11 cellular contexts compared by ENCODE assay signal in genomic region chr5:178642351-178642909, GRCh38. TPM values are rescaled to one million over a fixed set of nuclear protein-coding genes. Genes with fewer than 3 reads are reported as not detected.
DNase-seq lines count a peak whose midpoint lies in the region; ATAC-seq and TF ChIP-seq lines count a peak whose summit lies in the region.
"Had no signal": no experiment of that assay in that cellular context is flagged by ENCODE, and none has a peak within 500 bp of the region (broad histone marks: within the 10 kb centered on the region; RNA-seq: fewer than 3 reads in every experiment).

No MANE protein-coding gene starts in this region.

- H3K27me3 ChIP-seq in smooth muscle cell (ENCODE audit: low read depth) (no peaks in the 10 kb centered on the region), tibial artery (no peaks in the 10 kb centered on the region)
- H3K27me3 ChIP-seq: stomach had no signal

- H3K4me3 ChIP-seq in epithelial cell of proximal tubule (ENCODE audit: low read depth, low read length) (no peak overlapping the region), smooth muscle cell (no peak overlapping the region), tibial artery (no peak overlapping the region)
- H3K4me3 ChIP-seq: stomach had no signal

- peak overlapping the region; percentile 30 for H3K4me2 ChIP-seq in smooth muscle cell

- peak; percentile 100 for DNase-seq in H4 (ENCODE audit: low spot score)
- DNase-seq in RPMI7951 (ENCODE audit: low read depth): peak; percentile 100
- DNase-seq in epithelial cell of proximal tubule (ENCODE audit: low read depth): peak; percentile 45
- no peak for DNase-seq in smooth muscle cell (lab: John Stamatoyannopoulos, UW; ENCODE audit: unreplicated experiment)
- DNase-seq in tibial artery: no peak
- no peak for DNase-seq in activated naive CD4-positive, alpha-beta T cell (lab: John Stamatoyannopoulos, UW)
- no peak for DNase-seq in Right ventricle myocardium inferior (ENCODE audit: missing footprints)
- DNase-seq: activated T-cell treated with anti-CD3 and anti-CD28 coated beads, Interleukin-2, amount 50 U/mL, for 1 hour; cerebellar nuclear complex; NCI-H446 treated with DMSO at 0.1 percent for 48 hours; stomach had no signal

- H3K79me2 ChIP-seq in smooth muscle cell (ENCODE audit: low read depth): no peaks in the 10 kb centered on the region

- WGBS in smooth muscle cell (ENCODE audit: low lambda C conversion rate): 35% methylated on average over 1 of the region's 1 CpG

- no peak for ATAC-seq in Right ventricle myocardium inferior

- intact Hi-C loops in tibial artery (cut with DNase I; ENCODE audit: low total_unique reads): no loop called here
- intact Hi-C loops in Right ventricle myocardium inferior (cut with DNase I): no loop called here

- no peaks in the 10 kb centered on the region for H4K20me1 ChIP-seq in smooth muscle cell (ENCODE audit: low read depth)

- H3K36me3 ChIP-seq in smooth muscle cell (ENCODE audit: low read depth): no peaks in the 10 kb centered on the region
- H3K36me3 ChIP-seq in tibial artery: no peaks in the 10 kb centered on the region
- H3K36me3 ChIP-seq: stomach had no signal

- TF ChIP-seq CTCF in epithelial cell of proximal tubule (conservative IDR thresholded peaks at IDR 0.05; ENCODE audit: low read depth, low read length) (no peak), smooth muscle cell (IDR thresholded peaks at IDR 0.05; ENCODE audit: borderline replicate concordance, insufficient read depth, poor library complexity, severe bottlenecking) (no peak), tibial artery (IDR thresholded peaks at IDR 0.05) (no peak)

- H3K9ac ChIP-seq in smooth muscle cell (ENCODE audit: low read depth): peak overlapping the region; percentile 29

- H3F3A ChIP-seq in smooth muscle cell (ENCODE audit: low read depth): peaks cover 8% of the 10 kb centered on the region

- H3K27ac ChIP-seq in smooth muscle cell (ENCODE audit: low read depth) (peak overlapping the region; percentile 91), tibial artery (no peak overlapping the region)
- H3K27ac ChIP-seq: stomach had no signal

- no peak overlapping the region for H2AFZ ChIP-seq in smooth muscle cell (ENCODE audit: low read depth)

- H3K9me3 ChIP-seq in smooth muscle cell (replicated peaks; ENCODE audit: low read depth): no peaks in the 10 kb centered on the region
- H3K9me3 ChIP-seq in tibial artery: no peaks in the 10 kb centered on the region

- H3K4me1 ChIP-seq in smooth muscle cell (ENCODE audit: low read depth) (no peaks in the 10 kb centered on the region), tibial artery (no peaks in the 10 kb centered on the region)
- H3K4me1 ChIP-seq: stomach had no signal

RNA-seq across cellular contexts. Expression of gene CLK4, which starts 15.6 kb away (rescaled TPM):
- 7.7 and 9.3 TPM in 2 replicates for total RNA-seq in H4 (2014; rRNA removed; shearing (Covaris generic))
- total RNA-seq in RPMI7951 (2014; rRNA removed; shearing (Covaris generic)): 13.9 TPM in 2 replicates
- 4.3 and 5.1 TPM in 2 replicates for total RNA-seq in epithelial cell of proximal tubule
- total RNA-seq in smooth muscle cell: 21.9 and 25.7 TPM in 2 replicates
- polyA plus RNA-seq in smooth muscle cell: 8.9 and 10.3 TPM in 2 replicates
- 20.5 TPM for total RNA-seq in Right ventricle myocardium inferior

RNA-seq across cellular contexts. Expression of gene COL23A1, which starts 52.2 kb away (rescaled TPM):
- 0.08 TPM in 1 of 2 replicates, not detected in the other for total RNA-seq in H4 (2014; rRNA removed; shearing (Covaris generic))
- 0.12 and 0.39 TPM in 2 replicates for total RNA-seq in RPMI7951 (2014; rRNA removed; shearing (Covaris generic))
- total RNA-seq in epithelial cell of proximal tubule (not detected in 2 replicates), smooth muscle cell (5.3 and 8.1 TPM in 2 replicates), Right ventricle myocardium inferior (22.5 TPM)
- polyA plus RNA-seq in smooth muscle cell: 24.0 and 27.4 TPM in 2 replicates

Comparison
In these comparisons a context has a peak if more than half of its experiments do, and no peak if none do; other contexts are left out.
1. DNase-seq: peak in H4 (single experiment), RPMI7951 (single experiment) and epithelial cell of proximal tubule (single experiment); none in smooth muscle cell (single experiment), tibial artery (0 of 2), activated naive CD4-positive, alpha-beta T cell (0 of 4) and Right ventricle myocardium inferior (single experiment).